8 cellular contexts compared by ENCODE assay signal in genomic region chr14:93073833-93074769, GRCh38. TPM values are rescaled to one million over a fixed set of nuclear protein-coding genes. Genes with fewer than 3 reads are reported as not detected.
DNase-seq lines count a peak whose midpoint lies in the region; ATAC-seq lines count a peak whose summit lies in the region.

No MANE protein-coding gene starts in this region.

- H3K9me3 Mint-ChIP-seq in dendritic cell treated with granulocyte-macrophage colony-stimulating factor and Interleukin-4, amounts not matched to agents 40 ng/mL and 50 ng/mL, for 4 days = no peaks in the 10 kb centered on the region
- H3K9me3 Mint-ChIP-seq in natural killer cell treated with Interleukin-12 subunit alpha and Interleukin-12 subunit beta and Interleukin-15 and Interleukin-18, amount 100 ng/mL, for 72 hours = no peaks in the 10 kb centered on the region

- intact Hi-C loops in dendritic cell treated with granulocyte-macrophage colony-stimulating factor and Interleukin-4, amounts not matched to agents 40 ng/mL and 50 ng/mL, for 4 days (cut with micrococcal nuclease) = loop anchor here (5.0 kb wide), 2 partner anchors 33 to 42 kb away; no protein-coding TSS in a partner anchor

- peaks cover 35% of the 10 kb centered on the region for H3K36me3 Mint-ChIP-seq in dendritic cell treated with granulocyte-macrophage colony-stimulating factor and Interleukin-4, amounts not matched to agents 40 ng/mL and 50 ng/mL, for 4 days (ENCODE audit: low read depth)
- H3K36me3 Mint-ChIP-seq in natural killer cell treated with Interleukin-12 subunit alpha and Interleukin-12 subunit beta and Interleukin-15 and Interleukin-18, amount 100 ng/mL, for 72 hours = no peaks in the 10 kb centered on the region

- no peaks in the 10 kb centered on the region for H3K27me3 Mint-ChIP-seq in dendritic cell treated with granulocyte-macrophage colony-stimulating factor and Interleukin-4, amounts not matched to agents 40 ng/mL and 50 ng/mL, for 4 days
- no peaks in the 10 kb centered on the region for H3K27me3 Mint-ChIP-seq in natural killer cell treated with Interleukin-12 subunit alpha and Interleukin-12 subunit beta and Interleukin-15 and Interleukin-18, amount 100 ng/mL, for 72 hours

- peak overlapping the region; percentile 92 for H3K27ac Mint-ChIP-seq in dendritic cell treated with granulocyte-macrophage colony-stimulating factor and Interleukin-4, amounts not matched to agents 40 ng/mL and 50 ng/mL, for 4 days
- peak overlapping the region; percentile 96 to 98 for H3K27ac Mint-ChIP-seq in natural killer cell treated with Interleukin-12 subunit alpha and Interleukin-12 subunit beta and Interleukin-15 and Interleukin-18, amount 100 ng/mL, for 72 hours

- peaks cover 89% of the 10 kb centered on the region for H3K4me1 Mint-ChIP-seq in dendritic cell treated with granulocyte-macrophage colony-stimulating factor and Interleukin-4, amounts not matched to agents 40 ng/mL and 50 ng/mL, for 4 days (ENCODE audit: low read depth)
- H3K4me1 Mint-ChIP-seq in natural killer cell treated with Interleukin-12 subunit alpha and Interleukin-12 subunit beta and Interleukin-15 and Interleukin-18, amount 100 ng/mL, for 72 hours (ENCODE audit: low read depth in 2 of 2) = peaks cover 46 to 57% of the 10 kb centered on the region in 2 donors

- peak; percentile 83 to 89 for ATAC-seq in natural killer cell treated with Interleukin-12 subunit alpha and Interleukin-12 subunit beta and Interleukin-15 and Interleukin-18, amount 100 ng/mL, for 72 hours

- peak overlapping the region; percentile 76 for H3K4me3 Mint-ChIP-seq in dendritic cell treated with granulocyte-macrophage colony-stimulating factor and Interleukin-4, amounts not matched to agents 40 ng/mL and 50 ng/mL, for 4 days
- H3K4me3 Mint-ChIP-seq in natural killer cell treated with Interleukin-12 subunit alpha and Interleukin-12 subunit beta and Interleukin-15 and Interleukin-18, amount 100 ng/mL, for 72 hours = peak overlapping the region; percentile 78

- DNase-seq in ELR (ENCODE audit: low read depth) (peak; percentile 33), KG1 (lab: John Stamatoyannopoulos, UW) (peak; percentile 80), DMS 273 (lab: John Stamatoyannopoulos, UW; ENCODE audit: unreplicated experiment) (no peak), RKO (ENCODE audit: low spot score) (no peak), NCI-H1092 treated with DMSO at 0.1 percent for 48 hours (lab: John Stamatoyannopoulos, UW) (no peak), NCI-H510A treated with DMSO at 0.1 percent for 48 hours (lab: John Stamatoyannopoulos, UW) (no peak)
- DNase-seq in natural killer cell treated with Interleukin-12 subunit alpha and Interleukin-12 subunit beta and Interleukin-15 and Interleukin-18, amount 100 ng/mL, for 72 hours (ENCODE audit: low spot score) = peak; percentile 72

RNA-seq across cellular contexts. Expression of gene ITPK1, which starts 41.6 kb away (rescaled TPM):
- total RNA-seq in natural killer cell treated with Interleukin-12 subunit alpha and Interleukin-12 subunit beta and Interleukin-15 and Interleukin-18, amount 100 ng/mL, for 72 hours = 10 to 100 TPM; 57.9 to 92.1 TPM

Comparison
In these comparisons a context has a peak if more than half of its experiments do, and no peak if none do; other contexts are left out.
1. DNase-seq: peak in ELR (single experiment), KG1 (single experiment) and natural killer cell treated with Interleukin-12 subunit alpha and Interleukin-12 subunit beta and Interleukin-15 and Interleukin-18, amount 100 ng/mL, for 72 hours (single experiment); none in DMS 273 (single experiment), RKO (single experiment), NCI-H1092 treated with DMSO at 0.1 percent for 48 hours (single experiment) and NCI-H510A treated with DMSO at 0.1 percent for 48 hours (single experiment).